Comparison of ENCODE assay signal across 17 cellular contexts in the genomic region with DNA sequence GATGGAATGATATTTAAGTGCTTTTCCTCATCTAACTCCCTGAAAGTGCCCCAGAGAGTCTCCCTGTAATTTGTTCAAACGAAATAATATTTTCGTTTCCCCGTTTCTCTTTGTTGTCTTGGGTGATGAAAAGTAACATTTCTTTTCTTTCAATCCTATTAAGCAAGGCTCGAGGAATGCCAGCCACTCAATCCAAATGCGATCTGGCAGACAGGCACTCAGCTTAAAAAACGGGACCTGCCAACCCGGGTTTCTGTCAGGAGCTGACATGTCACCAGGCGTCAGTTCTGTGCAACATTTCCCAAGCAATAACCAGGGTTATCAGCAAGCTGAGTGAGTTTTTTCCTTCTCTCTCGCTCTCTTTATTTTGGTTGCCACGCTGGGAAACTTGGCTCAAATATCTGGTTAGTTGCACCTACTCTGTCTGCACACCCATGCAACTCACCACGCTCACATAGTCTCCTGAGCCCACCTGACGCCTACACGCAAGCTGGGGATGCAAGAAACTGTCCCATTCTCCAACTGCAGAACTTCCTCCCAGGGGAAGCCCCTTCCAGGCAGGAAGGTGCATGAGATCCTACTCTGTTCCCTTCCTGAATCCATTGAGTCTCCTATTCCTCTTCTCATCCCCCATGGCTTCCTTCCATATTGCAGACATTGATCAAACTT.
DNase-seq lines count a peak whose midpoint lies in the region; ATAC-seq, FAIRE-seq and TF ChIP-seq lines count a peak whose summit lies in the region.
"Had no signal": no experiment of that assay in that cellular context is flagged by ENCODE, and none has a peak within 500 bp of the region (broad histone marks: within the 10 kb centered on the region; RNA-seq: fewer than 3 reads in every experiment).

No MANE protein-coding gene starts in this region.

- H3K36me3 ChIP-seq in SK-N-SH (replicated peaks in 1 of 2; ENCODE audit: control insufficient read depth in 1 of 2, insufficient read depth in 2 of 2, low read length in 1 of 2), result no peaks in the 10 kb centered on the region
- no peaks in the 10 kb centered on the region for H3K36me3 ChIP-seq in cardiac muscle cell
- H3K36me3 ChIP-seq in right lobe of liver, result no peaks in the 10 kb centered on the region

- H3K9ac ChIP-seq in SK-N-SH, result no peak overlapping the region
- H3K9ac ChIP-seq: BLaER1 treated with 17β-estradiol and CSF1 and Interleukin-3, amounts not matched to agents 10 nM and 100 nM had no signal

- H3K9me3 Mint-ChIP-seq in activated CD4-positive, alpha-beta memory T cell treated with anti-CD3 and anti-CD28 coated beads, Interleukin-2, amount 10 ng/mL, durations not matched to agents 7 days and 5 days, result no peaks in the 10 kb centered on the region

- H3K36me3 Mint-ChIP-seq in activated CD4-positive, alpha-beta memory T cell treated with anti-CD3 and anti-CD28 coated beads, Interleukin-2, amount 10 ng/mL, durations not matched to agents 7 days and 5 days (ENCODE audit: low read depth), result no peaks in the 10 kb centered on the region

- H3K4me3 Mint-ChIP-seq in activated CD4-positive, alpha-beta memory T cell treated with anti-CD3 and anti-CD28 coated beads, Interleukin-2, amount 10 ng/mL, durations not matched to agents 7 days and 5 days, result no peak overlapping the region

- H3K27ac Mint-ChIP-seq in activated CD4-positive, alpha-beta memory T cell treated with anti-CD3 and anti-CD28 coated beads, Interleukin-2, amount 10 ng/mL, durations not matched to agents 7 days and 5 days, result no peak overlapping the region

- H3K9me2 ChIP-seq in SK-N-SH, result no peaks in the 10 kb centered on the region

- no peak for TF ChIP-seq CTCF in SK-N-SH (IDR thresholded peaks at IDR 0.05)
- TF ChIP-seq CTCF in cardiac muscle cell (IDR thresholded peaks at IDR 0.05; ENCODE audit: low read depth, low read length), result no peak
- TF ChIP-seq CTCF in right lobe of liver (IDR thresholded peaks at IDR 0.05), result no peak

- no peak for FAIRE-seq in urothelium cell line (lab: Jason Lieb, UNC)
- FAIRE-seq: H54, RCC 7860 had no signal

- 49% methylated on average over 13 of the region's 13 CpGs for WGBS in SK-N-SH (ENCODE audit: low lambda C conversion rate)
- 84% methylated on average over 13 of the region's 13 CpGs for WGBS in right lobe of liver (ENCODE audit: insufficient coverage, low coverage, low lambda C conversion rate, missing lambda C conversion rate)

- no peaks in the 10 kb centered on the region for H3K27me3 Mint-ChIP-seq in activated CD4-positive, alpha-beta memory T cell treated with anti-CD3 and anti-CD28 coated beads, Interleukin-2, amount 10 ng/mL, durations not matched to agents 7 days and 5 days

- CTCF ChIA-PET in SK-N-SH (lab: Yijun Ruan, JAX), result interaction anchor here (0.7 to 5.2 kb wide), 3 partner anchors 9 to 14 kb away, joined by 3 to 42 read pairs (median 3); no protein-coding TSS in a partner anchor
- CTCF ChIA-PET in activated CD4-positive, alpha-beta memory T cell treated with anti-CD3 and anti-CD28 coated beads, Interleukin-2, amount 10 ng/mL, durations not matched to agents 7 days and 5 days (lab: Charles Lee), result no interaction called here

- intact Hi-C loops in right lobe of liver (cut with DNase I), result no loop called here

- DNase-seq in SK-N-SH (peak; percentile 55), cardiac muscle cell (ENCODE audit: low read depth in 1 of 2, low spot score in 1 of 2) (peak in 1 of 2 donors; percentile 69), right lobe of liver (peak in 1 of 3 donors; percentile 71), retina (peak; percentile 77), H4 (ENCODE audit: low spot score) (no peak), urothelium cell line (ENCODE audit: low spot score) (no peak)
- no peak for DNase-seq in activated CD4-positive, alpha-beta memory T cell treated with anti-CD3 and anti-CD28 coated beads, Interleukin-2, amount 10 ng/mL, durations not matched to agents 7 days and 5 days
- DNase-seq: 8988T, Karpas-422, NCI-H187 treated with DMSO at 0.1 percent for 48 hours, NCI-H2171, NCI-H446 treated with DMSO at 0.1 percent for 48 hours, NCI-H774 had no signal

- POLR2A ChIA-PET in SK-N-SH (lab: Yijun Ruan, JAX), result interaction anchor here (0.7 kb wide), 1 partner anchor 17 kb away, joined by 3 read pairs; no protein-coding TSS in a partner anchor
- POLR2A ChIA-PET in activated CD4-positive, alpha-beta memory T cell treated with anti-CD3 and anti-CD28 coated beads, Interleukin-2, amount 10 ng/mL, durations not matched to agents 7 days and 5 days (lab: Charles Lee), result no interaction called here

- no peak overlapping the region for H3K4me3 ChIP-seq in SK-N-SH (ENCODE audit: low read depth in 2 of 2, low read length in 1 of 2)
- H3K4me3 ChIP-seq in cardiac muscle cell, result no peak overlapping the region
- no peak overlapping the region for H3K4me3 ChIP-seq in right lobe of liver
- H3K4me3 ChIP-seq: BLaER1 treated with 17β-estradiol and CSF1 and Interleukin-3, amounts not matched to agents 10 nM and 100 nM had no signal

- no peak overlapping the region; a peak in 1 of 4 replicates for H3K27ac ChIP-seq in SK-N-SH (ENCODE audit: low read depth in 2 of 2, low read length in 1 of 2)
- peak overlapping the region; percentile 81 for H3K27ac ChIP-seq in cardiac muscle cell
- peak overlapping the region in 1 of 3 donors; percentile 21 for H3K27ac ChIP-seq in right lobe of liver
- H3K27ac ChIP-seq: BLaER1 treated with 17β-estradiol and CSF1 and Interleukin-3, amounts not matched to agents 10 nM and 100 nM had no signal

- H2AFZ ChIP-seq in SK-N-SH (ENCODE audit: low read depth), result no peak overlapping the region

- no peak for ATAC-seq in SK-N-SH treated with all-trans-retinoic acid at 6 μM for 48 hours
- peak in 3 of 4 donors; percentile 14 to 48 (median 45) for ATAC-seq in right lobe of liver

- no peaks in the 10 kb centered on the region for H3K27me3 ChIP-seq in SK-N-SH (ENCODE audit: insufficient read depth)
- no peaks in the 10 kb centered on the region for H3K27me3 ChIP-seq in cardiac muscle cell
- H3K27me3 ChIP-seq in right lobe of liver, result no peaks in the 10 kb centered on the region
- H3K27me3 ChIP-seq: BLaER1 treated with 17β-estradiol and CSF1 and Interleukin-3, amounts not matched to agents 10 nM and 100 nM had no signal

- TF ChIP-seq POLR2A in right lobe of liver (IDR thresholded peaks at IDR 0.05), result no peak

- no peaks in the 10 kb centered on the region for H3F3A ChIP-seq in SK-N-SH (replicated peaks; ENCODE audit: insufficient read depth)

- peaks cover 0 to 39% of the 10 kb centered on the region in 2 experiments; a peak in 1 of 4 replicates for H3K4me1 ChIP-seq in SK-N-SH (ENCODE audit: control insufficient read depth in 1 of 2, insufficient read depth in 2 of 2, low read depth in 1 of 2, low read length in 1 of 2)
- H3K4me1 ChIP-seq in cardiac muscle cell (ENCODE audit: low read depth), result peaks cover 17% of the 10 kb centered on the region
- peaks cover 0 to 8% (median 0%) of the 10 kb centered on the region in 4 donors for H3K4me1 ChIP-seq in right lobe of liver

- H3K4me2 ChIP-seq in SK-N-SH, result no peak overlapping the region

- no peak for TF ChIP-seq EP300 in SK-N-SH (IDR thresholded peaks at IDR 0.05; ENCODE audit: borderline replicate concordance in 1 of 2, low read depth in 1 of 2, low read length in 1 of 2)

- no peaks in the 10 kb centered on the region for H3K4me1 Mint-ChIP-seq in activated CD4-positive, alpha-beta memory T cell treated with anti-CD3 and anti-CD28 coated beads, Interleukin-2, amount 10 ng/mL, durations not matched to agents 7 days and 5 days

- no peaks in the 10 kb centered on the region for H4K20me1 ChIP-seq in SK-N-SH (ENCODE audit: insufficient read depth)

- no peaks in the 10 kb centered on the region for H3K79me2 ChIP-seq in SK-N-SH (ENCODE audit: insufficient read depth)

- TF ChIP-seq RAD21 in SK-N-SH (IDR thresholded peaks at IDR 0.05; ENCODE audit: low read length), result no peak

- no peaks in the 10 kb centered on the region for H3K9me3 ChIP-seq in SK-N-SH
- no peaks in the 10 kb centered on the region for H3K9me3 ChIP-seq in cardiac muscle cell (ENCODE audit: low read depth)
- no peaks in the 10 kb centered on the region for H3K9me3 ChIP-seq in right lobe of liver
- H3K9me3 ChIP-seq: BLaER1 treated with 17β-estradiol and CSF1 and Interleukin-3, amounts not matched to agents 10 nM and 100 nM had no signal

TF ChIP-seq in SK-N-SH, 30 proteins besides CTCF, POLR2A, EP300 and RAD21 (continues in another document):
- TF ChIP-seq NFIC (IDR thresholded peaks at IDR 0.05; ENCODE audit: borderline replicate concordance) (no peak), GATA2 (CRISPR knock-in tag; IDR thresholded peaks at IDR 0.05) (no peak), RXRA (IDR thresholded peaks at IDR 0.05; ENCODE audit: borderline replicate concordance, low read depth) (no peak), RFX5 (IDR thresholded peaks at IDR 0.05; ENCODE audit: low read length) (no peak)

TF ChIP-seq in SK-N-SH treated with all-trans-retinoic acid at 6 μM for 48 hours, 23 proteins besides CTCF, POLR2A, EP300 and RAD21 (continues in another document):
- TF ChIP-seq OSR1 (CRISPR knock-in tag; IDR thresholded peaks at IDR 0.05) (no peak), TCF4 (CRISPR knock-in tag; IDR thresholded peaks at IDR 0.05; ENCODE audit: borderline replicate concordance) (no peak), ZNF565 (CRISPR knock-in tag; conservative IDR thresholded peaks at IDR 0.05; ENCODE audit: low read depth) (no peak), SNAI2 (CRISPR knock-in tag; IDR thresholded peaks at IDR 0.05) (no peak), ZFP3 (CRISPR knock-in tag; IDR thresholded peaks at IDR 0.05) (no peak)
- TF ChIP-seq, protein P1, sequence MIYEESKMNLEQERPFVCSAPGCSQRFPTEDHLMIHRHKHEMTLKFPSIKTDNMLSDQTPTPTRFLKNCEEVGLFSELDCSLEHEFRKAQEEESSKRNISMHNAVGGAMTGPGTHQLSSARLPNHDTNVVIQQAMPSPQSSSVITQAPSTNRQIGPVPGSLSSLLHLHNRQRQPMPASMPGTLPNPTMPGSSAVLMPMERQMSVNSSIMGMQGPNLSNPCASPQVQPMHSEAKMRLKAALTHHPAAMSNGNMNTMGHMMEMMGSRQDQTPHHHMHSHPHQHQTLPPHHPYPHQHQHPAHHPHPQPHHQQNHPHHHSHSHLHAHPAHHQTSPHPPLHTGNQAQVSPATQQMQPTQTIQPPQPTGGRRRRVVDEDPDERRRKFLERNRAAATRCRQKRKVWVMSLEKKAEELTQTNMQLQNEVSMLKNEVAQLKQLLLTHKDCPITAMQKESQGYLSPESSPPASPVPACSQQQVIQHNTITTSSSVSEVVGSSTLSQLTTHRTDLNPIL (CRISPR knock-in tag; IDR thresholded peaks at IDR 0.05; ENCODE audit: low read depth), result no peak

Comparison
In these comparisons a context has a peak if more than half of its experiments do, and no peak if none do; other contexts are left out.
1. DNase-seq: peak in SK-N-SH (single experiment) and retina (single experiment); none in H4 (single experiment), activated CD4-positive, alpha-beta memory T cell treated with anti-CD3 and anti-CD28 coated beads, Interleukin-2, amount 10 ng/mL, durations not matched to agents 7 days and 5 days (single experiment) and urothelium cell line (single experiment).